ENCODE assay signal across 9 cellular contexts in genomic region chr17:74749262-74750038, GRCh38. TPM values are rescaled to one million over a fixed set of nuclear protein-coding genes. Genes with fewer than 3 reads are reported as not detected.
DNase-seq lines count a peak whose midpoint lies in the region; ATAC-seq, FAIRE-seq and TF ChIP-seq lines count a peak whose summit lies in the region.
"Had no signal": no experiment of that assay in that cellular context is flagged by ENCODE, and none has a peak within 500 bp of the region (broad histone marks: within the 10 kb centered on the region; RNA-seq: fewer than 3 reads in every experiment).

No MANE protein-coding gene starts in this region.

- H3K36me3 ChIP-seq in mucosa of stomach (ENCODE audit: control insufficient read depth, insufficient read depth, low read length), result no peaks in the 10 kb centered on the region
- no peaks in the 10 kb centered on the region for H3K36me3 ChIP-seq in upper lobe of right lung

- H3K9me3 ChIP-seq in mucosa of stomach (ENCODE audit: control insufficient read depth, low read length) (no peaks in the 10 kb centered on the region), upper lobe of right lung (no peaks in the 10 kb centered on the region)

- peak overlapping the region; percentile 78 for H3K27ac Mint-ChIP-seq in T-helper 2 cell treated with Interferon-gamma antibody and Interleukin-4, amounts not matched to agents 5 μg/mL and 100 μg/mL, for 36 hours
- H3K27ac Mint-ChIP-seq in dendritic cell treated with granulocyte-macrophage colony-stimulating factor and Interleukin-4, amounts not matched to agents 40 ng/mL and 50 ng/mL, for 4 days, result peak overlapping the region; percentile 79

- H3K9me3 Mint-ChIP-seq in T-helper 2 cell treated with Interferon-gamma antibody and Interleukin-4, amounts not matched to agents 5 μg/mL and 100 μg/mL, for 36 hours, result no peaks in the 10 kb centered on the region
- no peaks in the 10 kb centered on the region for H3K9me3 Mint-ChIP-seq in dendritic cell treated with granulocyte-macrophage colony-stimulating factor and Interleukin-4, amounts not matched to agents 40 ng/mL and 50 ng/mL, for 4 days

- peaks cover 50% of the 10 kb centered on the region for H3K4me1 ChIP-seq in mucosa of stomach (ENCODE audit: control insufficient read depth, insufficient read depth, low read length)
- H3K4me1 ChIP-seq in upper lobe of right lung, result peaks cover 48% of the 10 kb centered on the region

- H3K9ac ChIP-seq in mucosa of stomach (ENCODE audit: low read length), result peak overlapping the region; percentile 88

- H3K27me3 Mint-ChIP-seq in T-helper 2 cell treated with Interferon-gamma antibody and Interleukin-4, amounts not matched to agents 5 μg/mL and 100 μg/mL, for 36 hours (ENCODE audit: low read depth), result no peaks in the 10 kb centered on the region
- H3K27me3 Mint-ChIP-seq in dendritic cell treated with granulocyte-macrophage colony-stimulating factor and Interleukin-4, amounts not matched to agents 40 ng/mL and 50 ng/mL, for 4 days, result no peaks in the 10 kb centered on the region

- no peak for TF ChIP-seq POLR2A in GM12892 (IDR thresholded peaks at IDR 0.05; ENCODE audit: low read depth, low read length)

- H3K36me3 Mint-ChIP-seq in T-helper 2 cell treated with Interferon-gamma antibody and Interleukin-4, amounts not matched to agents 5 μg/mL and 100 μg/mL, for 36 hours (ENCODE audit: low read depth), result peaks cover 46% of the 10 kb centered on the region
- peaks cover 26% of the 10 kb centered on the region for H3K36me3 Mint-ChIP-seq in dendritic cell treated with granulocyte-macrophage colony-stimulating factor and Interleukin-4, amounts not matched to agents 40 ng/mL and 50 ng/mL, for 4 days (ENCODE audit: low read depth)

- no peak for TF ChIP-seq CTCF in upper lobe of right lung (IDR thresholded peaks at IDR 0.05)

- ATAC-seq in HG03095 (IDR thresholded peaks at IDR 0.05; ENCODE audit: unreplicated experiment) (peak; percentile 7), upper lobe of right lung (no peak)

- H3K4me3 ChIP-seq in mucosa of stomach (ENCODE audit: low read length), result peak overlapping the region; percentile 82
- H3K4me3 ChIP-seq in upper lobe of right lung, result peak overlapping the region; percentile 95

- peaks cover 40% of the 10 kb centered on the region for H3K4me1 Mint-ChIP-seq in T-helper 2 cell treated with Interferon-gamma antibody and Interleukin-4, amounts not matched to agents 5 μg/mL and 100 μg/mL, for 36 hours (ENCODE audit: low read depth)
- H3K4me1 Mint-ChIP-seq in dendritic cell treated with granulocyte-macrophage colony-stimulating factor and Interleukin-4, amounts not matched to agents 40 ng/mL and 50 ng/mL, for 4 days (ENCODE audit: low read depth), result peaks cover 67% of the 10 kb centered on the region

- no peak for FAIRE-seq in GM12892 (lab: Jason Lieb, UNC)
- FAIRE-seq: TTC549 had no signal

- H3K4me3 Mint-ChIP-seq in T-helper 2 cell treated with Interferon-gamma antibody and Interleukin-4, amounts not matched to agents 5 μg/mL and 100 μg/mL, for 36 hours, result peak overlapping the region; percentile 96
- peak overlapping the region; percentile 94 for H3K4me3 Mint-ChIP-seq in dendritic cell treated with granulocyte-macrophage colony-stimulating factor and Interleukin-4, amounts not matched to agents 40 ng/mL and 50 ng/mL, for 4 days

- H3K27me3 ChIP-seq in mucosa of stomach (ENCODE audit: control insufficient read depth, insufficient read depth, low read length) (no peaks in the 10 kb centered on the region), upper lobe of right lung (no peaks in the 10 kb centered on the region)

- H3K27ac ChIP-seq in upper lobe of right lung, result peak overlapping the region; percentile 81

- intact Hi-C loops in dendritic cell treated with granulocyte-macrophage colony-stimulating factor and Interleukin-4, amounts not matched to agents 40 ng/mL and 50 ng/mL, for 4 days (cut with micrococcal nuclease), result loop anchor here (2.0 kb wide), 1 partner anchor 31 kb away; no protein-coding TSS in a partner anchor
- intact Hi-C loops in upper lobe of right lung (cut with DNase I), result loop anchor here (10.0 kb wide), 1 partner anchor 115 kb away; no protein-coding TSS in a partner anchor

- DNase-seq in GM12892 (ENCODE audit: insufficient read length) (peak; percentile 50), upper lobe of right lung (peak; percentile 73), hepatic stellate cell (ENCODE audit: low spot score) (no peak), NOMO-1 treated with DMSO at 0.1 percent for 48 hours (lab: John Stamatoyannopoulos, UW; ENCODE audit: unreplicated experiment) (no peak)
- no peak for DNase-seq in T-helper 2 cell treated with Interferon-gamma antibody and Interleukin-4, amounts not matched to agents 5 μg/mL and 100 μg/mL, for 36 hours (ENCODE audit: low spot score)

RNA-seq across cellular contexts. Expression of gene NHERF1, which starts 1.0 kb away (rescaled TPM):
- 26.2 TPM for polyA plus RNA-seq in GM12892 (2012; ENCODE audit: missing spikeins)
- 28.4 TPM for total RNA-seq in upper lobe of right lung

RNA-seq across cellular contexts. Expression of gene RAB37, which starts 12.4 kb away (rescaled TPM):
- polyA plus RNA-seq in GM12892 (2012; ENCODE audit: missing spikeins), result 10.3 TPM
- total RNA-seq in upper lobe of right lung, result 6.8 TPM

RNA-seq across cellular contexts. Expression of gene NAT9, which starts 26.7 kb away (rescaled TPM):
- 36.4 TPM for polyA plus RNA-seq in GM12892 (2012; ENCODE audit: missing spikeins)
- total RNA-seq in upper lobe of right lung, result 40.8 TPM

RNA-seq across cellular contexts. Expression of gene CD300LF, which starts 36.7 kb away (rescaled TPM):
- polyA plus RNA-seq in GM12892 (2012; ENCODE audit: missing spikeins), result not detected
- total RNA-seq in upper lobe of right lung, result 38.0 TPM

Comparison
In these comparisons a context has a peak if more than half of its experiments do, and no peak if none do; other contexts are left out.
1. DNase-seq: peak in GM12892 (single experiment) and upper lobe of right lung (single experiment); none in T-helper 2 cell treated with Interferon-gamma antibody and Interleukin-4, amounts not matched to agents 5 μg/mL and 100 μg/mL, for 36 hours (single experiment), hepatic stellate cell (single experiment) and NOMO-1 treated with DMSO at 0.1 percent for 48 hours (single experiment).